In genomic region chr12:14366211-14366762, GRCh38 we compare ENCODE assay signal across 8 cellular contexts. TPM values are rescaled to one million over a fixed set of nuclear protein-coding genes. Genes with fewer than 3 reads are reported as not detected.
A peak's percentile ranks its signal among the peaks of the same experiment; 100 is the strongest.
DNase-seq lines count a peak whose midpoint lies in the region; FAIRE-seq and TF ChIP-seq lines count a peak whose summit lies in the region.

No MANE protein-coding gene starts in this region.

- peaks cover 17% of the 10 kb centered on the region for H3K4me1 ChIP-seq in endothelial cell of umbilical vein (ENCODE audit: control insufficient read depth, extremely low read depth, insufficient read depth, low read length)

- intact Hi-C loops in endothelial cell of umbilical vein (cut with micrococcal nuclease) = loop anchor here (1.0 to 5.0 kb wide), 4 partner anchors 36 to 591 kb away; a partner anchor contains a TSS

- no peaks in the 10 kb centered on the region for H3K9me1 ChIP-seq in endothelial cell of umbilical vein (replicated peaks; ENCODE audit: control insufficient read depth, extremely low read depth, insufficient read depth, low read length)

- H3K27me3 ChIP-seq in endothelial cell of umbilical vein (ENCODE audit: control insufficient read depth in 2 of 2, insufficient read depth in 2 of 2, low read length in 2 of 2) = no peaks in the 10 kb centered on the region

- H3K27ac ChIP-seq in endothelial cell of umbilical vein (ENCODE audit: insufficient read depth, low read depth, low read length) = peak overlapping the region; percentile 89

- H3K27me3 Mint-ChIP-seq in activated naive CD4-positive, alpha-beta T cell treated with anti-CD3 and anti-CD28 coated beads, Interleukin-2, amount 10 ng/mL, durations not matched to agents 7 days and 5 days = no peaks in the 10 kb centered on the region
- no peaks in the 10 kb centered on the region for H3K27me3 Mint-ChIP-seq in nephron (ENCODE audit: low read depth)

- peaks cover 38% of the 10 kb centered on the region for H3K36me3 Mint-ChIP-seq in activated naive CD4-positive, alpha-beta T cell treated with anti-CD3 and anti-CD28 coated beads, Interleukin-2, amount 10 ng/mL, durations not matched to agents 7 days and 5 days
- peaks cover 40% of the 10 kb centered on the region for H3K36me3 Mint-ChIP-seq in nephron (ENCODE audit: low read depth)

- POLR2A ChIA-PET in endothelial cell of umbilical vein (lab: Charles Lee) = interaction anchor here (1.0 to 1.4 kb wide), 6 partner anchors 19 to 108 kb away, joined by 3 to 14 read pairs (median 9); no protein-coding TSS in a partner anchor

- H3K4me3 Mint-ChIP-seq in activated naive CD4-positive, alpha-beta T cell treated with anti-CD3 and anti-CD28 coated beads, Interleukin-2, amount 10 ng/mL, durations not matched to agents 7 days and 5 days = peak overlapping the region; percentile 81
- peak overlapping the region; percentile 84 to 97 (median 90) for H3K4me3 Mint-ChIP-seq in nephron

- peak overlapping the region; percentile 100 for H3K27ac Mint-ChIP-seq in activated naive CD4-positive, alpha-beta T cell treated with anti-CD3 and anti-CD28 coated beads, Interleukin-2, amount 10 ng/mL, durations not matched to agents 7 days and 5 days
- H3K27ac Mint-ChIP-seq in nephron = peak overlapping the region; percentile 99 to 100 (median 100)

- H3K36me3 ChIP-seq in endothelial cell of umbilical vein (ENCODE audit: control insufficient read depth in 2 of 2, extremely low read depth in 1 of 2, insufficient read depth in 2 of 2, low read length in 2 of 2) = no peaks in the 10 kb centered on the region

- peak overlapping the region; percentile 100 for H3K4me2 ChIP-seq in endothelial cell of umbilical vein (ENCODE audit: insufficient read depth, low read length)

- H4K20me1 ChIP-seq in endothelial cell of umbilical vein (replicated peaks; ENCODE audit: control insufficient read depth, extremely low read depth, insufficient read depth, low read length) = no peaks in the 10 kb centered on the region

- no peak overlapping the region for H2AFZ ChIP-seq in endothelial cell of umbilical vein (ENCODE audit: low read depth, low read length)

- H3K9ac ChIP-seq in endothelial cell of umbilical vein (replicated peaks; ENCODE audit: extremely low read depth, insufficient read depth, low read length) = peak overlapping the region; percentile 97

- no peak for FAIRE-seq in RCC 7860 (lab: Jason Lieb, UNC)
- FAIRE-seq in endothelial cell of umbilical vein (lab: Jason Lieb, UNC) = no peak
- no peak for FAIRE-seq in GM19239 (lab: Jason Lieb, UNC)

- no peak for TF ChIP-seq CTCF in endothelial cell of umbilical vein (IDR thresholded peaks at IDR 0.05; ENCODE audit: extremely low read depth in 1 of 2, insufficient read depth in 1 of 2, low read depth in 1 of 2, low read length in 2 of 2)
- TF ChIP-seq CTCF in nephron (IDR thresholded peaks at IDR 0.05; ENCODE audit: unreplicated experiment in 3 of 3) = peak in 1 of 3 experiments; percentile 45

- no peak for TF ChIP-seq POLR2A in endothelial cell of umbilical vein (IDR thresholded peaks at IDR 0.05; ENCODE audit: low read depth, low read length)

- CTCF ChIA-PET in activated naive CD4-positive, alpha-beta T cell treated with anti-CD3 and anti-CD28 coated beads, Interleukin-2, amount 10 ng/mL, durations not matched to agents 7 days and 5 days (lab: Charles Lee) = interaction anchor here (0.9 to 2.8 kb wide), 13 partner anchors 20 to 262 kb away, joined by 3 to 49 read pairs (median 9); no protein-coding TSS in a partner anchor
- CTCF ChIA-PET in endothelial cell of umbilical vein (lab: Charles Lee) = interaction anchor here (1.0 to 2.2 kb wide), 14 partner anchors 10 to 127 kb away, joined by 3 to 63 read pairs (median 6); no protein-coding TSS in a partner anchor

- peaks cover 37% of the 10 kb centered on the region for H3K4me1 Mint-ChIP-seq in activated naive CD4-positive, alpha-beta T cell treated with anti-CD3 and anti-CD28 coated beads, Interleukin-2, amount 10 ng/mL, durations not matched to agents 7 days and 5 days
- H3K4me1 Mint-ChIP-seq in nephron = peaks cover 13% of the 10 kb centered on the region

- peak overlapping the region; percentile 53 to 98 (median 98) for H3K4me3 ChIP-seq in endothelial cell of umbilical vein (replicated peaks in 1 of 3; ENCODE audit: insufficient read depth in 1 of 3, low read depth in 1 of 3, low read length in 3 of 3)

- no peak for DNase-seq in activated naive CD4-positive, alpha-beta T cell treated with anti-CD3 and anti-CD28 coated beads, Interleukin-2, amount 10 ng/mL, durations not matched to agents 7 days and 5 days
- no peak for DNase-seq in activated naive CD4-positive, alpha-beta T cell treated with Interleukin-2 at 50 U/mL for 16 hours
- DNase-seq in RCC 7860 (ENCODE audit: low spot score) (peak; percentile 32), endothelial cell of umbilical vein (ENCODE audit: low read depth, low spot score) (no peak), EL (no peak), GM19239 (ENCODE audit: insufficient read length, low spot score) (no peak)
- no peak for DNase-seq in NK-92 treated with Interleukin-12 subunit alpha and Interleukin-12 subunit beta, amount 100 ng/mL, for 24 hours (lab: John Stamatoyannopoulos, UW)

- no peaks in the 10 kb centered on the region for H3K9me3 ChIP-seq in endothelial cell of umbilical vein (replicated peaks; ENCODE audit: control insufficient read depth, insufficient read depth, low read length)

- H3K9me3 Mint-ChIP-seq in activated naive CD4-positive, alpha-beta T cell treated with anti-CD3 and anti-CD28 coated beads, Interleukin-2, amount 10 ng/mL, durations not matched to agents 7 days and 5 days = peaks cover 5% of the 10 kb centered on the region
- peaks cover 11% of the 10 kb centered on the region for H3K9me3 Mint-ChIP-seq in nephron

- dilution Hi-C loops in endothelial cell of umbilical vein (cut with MboI; ENCODE audit: extremely low pct_ligation_motif_present, low sequenced_read_pairs) = no loop called here

- no TSS peak for BruUV-seq in endothelial cell of umbilical vein (replicated peaks; lab: Mats Ljungman, UMichigan)

- H3K79me2 ChIP-seq in endothelial cell of umbilical vein (ENCODE audit: control insufficient read depth, insufficient read depth, low read length) = peaks cover 48% of the 10 kb centered on the region

TF ChIP-seq in endothelial cell of umbilical vein, 7 proteins besides CTCF, POLR2A, EP300 and RAD21:
- TF ChIP-seq GATA2 (IDR thresholded peaks at IDR 0.05; ENCODE audit: insufficient read depth, insufficient read length, low read depth, low read length) (no peak), MAX (IDR thresholded peaks at IDR 0.05; ENCODE audit: insufficient read depth, insufficient read length) (no peak), MYC (IDR thresholded peaks at IDR 0.05; ENCODE audit: low read depth, low read length) (no peak), POLR2AphosphoS5 (IDR thresholded peaks at IDR 0.05; ENCODE audit: insufficient read depth, low read depth, low read length) (no peak), JUN (IDR thresholded peaks at IDR 0.05; ENCODE audit: borderline replicate concordance, insufficient read depth, insufficient read length, low read depth) (no peak), EZH2 (IDR thresholded peaks at IDR 0.05; ENCODE audit: borderline replicate concordance, low read depth, low read length, severe bottlenecking) (no peak), FOS (IDR thresholded peaks at IDR 0.05; ENCODE audit: borderline replicate concordance, insufficient read depth, low read length) (no peak)

RNA-seq across cellular contexts. Expression of gene ATF7IP, which starts 0.8 kb away (rescaled TPM):
- total RNA-seq in endothelial cell of umbilical vein = 72.4 and 73.5 TPM in 2 replicates
- 12.4 and 14.5 TPM in 2 replicates for polyA plus RNA-seq in endothelial cell of umbilical vein
- 9.7 and 10.4 TPM in 2 replicates for polyA plus RNA-seq in endothelial cell of umbilical vein (2011; cell fraction: cytosol; rRNA removed)
- polyA plus RNA-seq in endothelial cell of umbilical vein (2011; cell fraction: nucleus; rRNA removed) = 31.8 and 35.1 TPM in 2 replicates
- 31.4 and 38.6 TPM in 2 replicates for polyA plus RNA-seq in endothelial cell of umbilical vein (2012)
- 77.2 and 80.3 TPM in 2 replicates for polyA minus RNA-seq in endothelial cell of umbilical vein
- 17.3 TPM for polyA minus RNA-seq in endothelial cell of umbilical vein (2011; cell fraction: cytosol; rRNA and poly(A)+ RNA removed)
- polyA minus RNA-seq in endothelial cell of umbilical vein (2011; cell fraction: nucleus; rRNA and poly(A)+ RNA removed) = 100 and 127 TPM in 2 replicates
